16 cellular contexts compared by ENCODE assay signal in the genomic region with DNA sequence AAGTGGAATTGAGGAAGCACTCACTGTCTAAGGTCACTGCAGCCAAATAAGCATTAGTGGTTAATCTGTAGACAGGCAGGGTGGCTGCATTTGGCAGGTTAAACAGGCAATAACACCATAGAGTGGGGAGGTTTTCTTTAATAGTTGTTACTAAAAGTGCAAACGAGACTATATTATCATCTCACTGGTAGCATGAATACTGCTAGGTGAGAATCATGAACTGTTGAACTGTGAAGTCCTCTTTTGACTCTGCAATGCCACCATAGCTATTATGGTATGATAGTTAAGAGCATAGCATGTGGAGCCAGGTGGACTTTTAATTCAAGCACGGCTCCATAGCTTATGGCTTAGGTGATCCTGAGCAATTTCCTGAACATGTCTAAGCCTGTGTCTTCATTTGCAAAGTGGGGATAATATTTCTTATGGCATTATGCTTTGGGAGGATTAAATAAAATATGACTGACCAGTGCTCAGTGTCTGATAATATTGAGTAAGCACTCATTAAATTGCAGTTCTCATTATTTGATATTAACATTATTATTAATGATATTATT.
"Had no signal": no experiment of that assay in that cellular context is flagged by ENCODE, and none has a peak within 500 bp of the region (broad histone marks: within the 10 kb centered on the region; RNA-seq: fewer than 3 reads in every experiment).

No MANE protein-coding gene starts in this region.

- DNase-seq: activated CD4-positive, alpha-beta T cell treated with anti-CD3 and anti-CD28 coated beads, Interleukin-2, amount 50 U/mL, for 1 hour; activated naive CD4-positive, alpha-beta T cell treated with Interleukin-2 at 50 U/mL for 16 hours; anterior cingulate cortex; brain microvascular endothelial cell; effector memory CD4-positive, alpha-beta T cell; gastrocnemius medialis; heart left ventricle; immature natural killer cell; nephron progenitor cell; occipital lobe; stimulated activated CD4-positive, alpha-beta T cell treated with anti-CD3 and anti-CD28 coated beads, Interleukin-15, amount 100 ng/mL, for 24 hours; stimulated activated CD4-positive, alpha-beta T cell treated with anti-CD3 and anti-CD28 coated beads, Interleukin-4, amount 100 ng/mL, for 1 hour; stimulated activated naive CD4-positive, alpha-beta T cell; tibial artery; uterus had no signal

- H3K4me3 ChIP-seq: gastrocnemius medialis, heart left ventricle, tibial artery, uterus had no signal

- ATAC-seq: activated CD4-positive, CD25-positive, alpha-beta regulatory T cell treated with anti-CD3 and anti-CD28 coated beads, Interleukin-2, amount 50 U/mL, for 24 hours; gastrocnemius medialis; heart left ventricle had no signal
